9 cellular contexts compared by ENCODE assay signal in genomic region chr20:64065973-64066341, GRCh38. TPM values are rescaled to one million over a fixed set of nuclear protein-coding genes. Genes with fewer than 3 reads are reported as not detected.
DNase-seq lines count a peak whose midpoint lies in the region; ATAC-seq, FAIRE-seq and TF ChIP-seq lines count a peak whose summit lies in the region.
"Had no signal": no experiment of that assay in that cellular context is flagged by ENCODE, and none has a peak within 500 bp of the region (broad histone marks: within the 10 kb centered on the region; RNA-seq: fewer than 3 reads in every experiment).

No MANE protein-coding gene starts in this region.

- TF ChIP-seq POLR2A in GM12891 (IDR thresholded peaks at IDR 0.05; ENCODE audit: low read depth, low read length) (no peak), upper lobe of left lung (IDR thresholded peaks at IDR 0.05) (no peak)

- H3K27me3 ChIP-seq in upper lobe of left lung: no peaks in the 10 kb centered on the region

- H3K27ac Mint-ChIP-seq in T-helper 17 cell: peak overlapping the region; percentile 90
- no peak overlapping the region for H3K27ac Mint-ChIP-seq in nephron progenitor cell

- H3K4me3 ChIP-seq in upper lobe of left lung: no peak overlapping the region

- H3K27me3 Mint-ChIP-seq in T-helper 17 cell: no peaks in the 10 kb centered on the region
- H3K27me3 Mint-ChIP-seq in nephron progenitor cell (ENCODE audit: low read depth, poor library complexity): no peaks in the 10 kb centered on the region

- no peak for TF ChIP-seq EP300 in upper lobe of left lung (IDR thresholded peaks at IDR 0.05)

- peak; percentile 95 for FAIRE-seq in GM12891 (lab: Jason Lieb, UNC)
- FAIRE-seq: TTC549 had no signal

- no peaks in the 10 kb centered on the region for H3K9me3 Mint-ChIP-seq in nephron progenitor cell

- no peaks in the 10 kb centered on the region for H3K36me3 ChIP-seq in upper lobe of left lung

- ATAC-seq in HG02610 (IDR thresholded peaks at IDR 0.05; ENCODE audit: unreplicated experiment) (peak; percentile 23), T-helper 17 cell (peak; percentile 65), upper lobe of left lung (ENCODE audit: low FRiP score in 2 of 2) (no peak), GM18868 (IDR thresholded peaks at IDR 0.05; ENCODE audit: unreplicated experiment) (no peak)

- DNase-seq in GM12891 (ENCODE audit: insufficient read length, low spot score) (peak; percentile 80), T-helper 17 cell (peak in 2 of 3 donors; percentile 42 to 44), epithelial cell of prostate (ENCODE audit: low read depth, low spot score) (peak; percentile 10), upper lobe of left lung (peak; percentile 46 to 47), DMS153 treated with DMSO at 0.1 percent for 48 hours (lab: John Stamatoyannopoulos, UW; ENCODE audit: unreplicated experiment) (no peak), nephron progenitor cell (no peak)

- H3K36me3 Mint-ChIP-seq in T-helper 17 cell (ENCODE audit: low read depth): no peaks in the 10 kb centered on the region
- no peaks in the 10 kb centered on the region for H3K36me3 Mint-ChIP-seq in nephron progenitor cell (ENCODE audit: low read depth)

- peak overlapping the region; percentile 77 for H3K4me3 Mint-ChIP-seq in T-helper 17 cell
- no peak overlapping the region for H3K4me3 Mint-ChIP-seq in nephron progenitor cell

- H3K4me1 ChIP-seq in upper lobe of left lung: peaks cover 24 to 45% (median 28%) of the 10 kb centered on the region in 4 donors

- TF ChIP-seq CTCF in upper lobe of left lung (IDR thresholded peaks at IDR 0.05) (no peak), nephron progenitor cell (IDR thresholded peaks at IDR 0.05) (no peak)

- H3K9me3 ChIP-seq in T-helper 17 cell (ENCODE audit: control insufficient read depth, low read length, poor library complexity, severe bottlenecking) (no peaks in the 10 kb centered on the region), upper lobe of left lung (no peaks in the 10 kb centered on the region)

- 25 to 49% methylated on average over 2 to 5 of the region's 5 CpGs for WGBS in upper lobe of left lung, 2 donors

- H3K4me1 Mint-ChIP-seq in T-helper 17 cell (peaks cover 37% of the 10 kb centered on the region), nephron progenitor cell (peaks cover 34% of the 10 kb centered on the region)

- H3K27ac ChIP-seq in epithelial cell of prostate: no peak overlapping the region
- H3K27ac ChIP-seq in upper lobe of left lung: no peak overlapping the region

TF ChIP-seq in GM12891, 5 proteins besides CTCF, POLR2A, EP300 and RAD21:
- no peak for TF ChIP-seq SPI1 (IDR thresholded peaks at IDR 0.05; ENCODE audit: low read depth, low read length)
- no peak for TF ChIP-seq PAX5 (IDR thresholded peaks at IDR 0.05; ENCODE audit: insufficient read depth, low read length, severe bottlenecking)

RNA-seq across cellular contexts. Expression of gene TCEA2, which starts 3.0 kb away (rescaled TPM):
- polyA plus RNA-seq in GM12891 (2012; ENCODE audit: low read depth, missing spikeins): 34.5 TPM
- total RNA-seq in T-helper 17 cell: 10 to 100 TPM; 20.0 to 21.0 TPM
- total RNA-seq in upper lobe of left lung: 10 to 100 TPM; 21.7 to 56.0 (median 28.4) TPM

RNA-seq across cellular contexts. Expression of gene RGS19, which starts 13.4 kb away (rescaled TPM):
- polyA plus RNA-seq in GM12891 (2012; ENCODE audit: low read depth, missing spikeins): 27.9 TPM
- 10 to 100 TPM; 42.8 to 50.9 TPM for total RNA-seq in T-helper 17 cell
- total RNA-seq in upper lobe of left lung: 10 to 100 TPM; 21.5 to 70.8 (median 55.6) TPM

RNA-seq across cellular contexts. Expression of gene OPRL1, which starts 13.9 kb away (rescaled TPM):
- polyA plus RNA-seq in GM12891 (2012; ENCODE audit: low read depth, missing spikeins): 0.68 TPM
- total RNA-seq in T-helper 17 cell (1 to 10 TPM; 1.4 to 2.7 TPM), upper lobe of left lung (1 to 10 TPM; 1.7 to 3.1 (median 2.6) TPM)

RNA-seq across cellular contexts. Expression of gene SOX18, which starts 16.5 kb away (rescaled TPM):
- polyA plus RNA-seq in GM12891 (2012; ENCODE audit: low read depth, missing spikeins): 0.13 TPM
- total RNA-seq in T-helper 17 cell: not detected
- total RNA-seq in upper lobe of left lung: 100 to 1,000 TPM in 1 of 6 donors, 10 to 100 TPM in 4, 1 to 10 TPM in 1; 6.3 to 138 (median 37.7) TPM

RNA-seq across cellular contexts. Expression of gene LKAAEAR1, which starts 18.2 kb away (rescaled TPM):
- not detected for polyA plus RNA-seq in GM12891 (2012; ENCODE audit: low read depth, missing spikeins)
- total RNA-seq in T-helper 17 cell (not detected), upper lobe of left lung (1 to 10 TPM in 4 of 6 donors, not detected in 2; 1.3 to 7.8 (median 4.9) TPM)

Comparison
In these comparisons a context has a peak if more than half of its experiments do, and no peak if none do; other contexts are left out.
1. DNase-seq: peak in GM12891 (single experiment), T-helper 17 cell (2 of 3), epithelial cell of prostate (single experiment) and upper lobe of left lung (2 of 2); none in DMS153 treated with DMSO at 0.1 percent for 48 hours (single experiment) and nephron progenitor cell (single experiment).
2. ATAC-seq: peak in HG02610 (single experiment) and T-helper 17 cell (single experiment); none in upper lobe of left lung (0 of 2) and GM18868 (single experiment).